Comparison of ENCODE assay signal across 8 cellular contexts in the genomic region with DNA sequence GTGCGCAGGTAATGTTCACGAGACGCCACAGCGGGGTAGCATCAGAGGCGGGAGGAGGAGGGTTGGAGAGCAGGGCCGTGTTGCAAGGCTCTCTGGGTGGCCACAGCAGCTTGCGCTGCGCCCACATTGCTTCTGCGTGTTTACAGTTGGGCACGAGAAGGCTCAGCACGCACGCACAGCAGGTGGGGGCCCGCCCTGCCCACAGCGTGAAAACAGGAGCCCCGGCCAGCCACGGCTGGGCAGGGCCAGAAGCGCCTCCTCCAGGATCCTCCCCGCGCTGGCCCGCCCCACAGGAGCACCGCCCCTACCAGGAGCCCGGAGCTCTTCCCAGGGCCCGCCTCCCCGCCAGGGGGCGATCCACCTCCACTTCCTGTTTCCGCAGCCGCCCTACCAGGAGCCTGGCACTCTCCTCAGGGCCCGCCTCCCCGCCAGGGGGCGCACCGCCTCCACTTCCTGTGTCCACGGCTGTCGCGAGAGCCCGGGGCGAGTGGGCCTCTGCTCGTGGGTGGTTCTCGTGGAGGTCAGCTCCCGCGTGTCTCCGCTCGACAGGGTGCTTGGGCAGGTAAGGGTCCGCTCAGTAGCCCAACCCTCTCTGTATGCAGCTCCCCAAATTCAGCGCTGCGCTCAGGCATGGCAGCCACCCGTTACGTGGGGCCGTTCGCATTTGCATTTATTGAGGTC. TPM values are rescaled to one million over a fixed set of nuclear protein-coding genes. Genes with fewer than 3 reads are reported as not detected.
DNase-seq lines count a peak whose midpoint lies in the region; ATAC-seq, FAIRE-seq and TF ChIP-seq lines count a peak whose summit lies in the region.

A gene with protein sequence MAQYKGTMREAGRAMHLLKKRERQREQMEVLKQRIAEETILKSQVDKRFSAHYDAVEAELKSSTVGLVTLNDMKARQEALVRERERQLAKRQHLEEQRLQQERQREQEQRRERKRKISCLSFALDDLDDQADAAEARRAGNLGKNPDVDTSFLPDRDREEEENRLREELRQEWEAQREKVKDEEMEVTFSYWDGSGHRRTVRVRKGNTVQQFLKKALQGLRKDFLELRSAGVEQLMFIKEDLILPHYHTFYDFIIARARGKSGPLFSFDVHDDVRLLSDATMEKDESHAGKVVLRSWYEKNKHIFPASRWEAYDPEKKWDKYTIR (plus strand): TSS at position 449 of the 681 bp plus-strand sequence. CDS start 439 bp downstream, outside the sequence.

- H3K4me1 ChIP-seq in GM12878 (ENCODE audit: control insufficient read depth, insufficient read depth, low read length) = peaks cover 15% of the 10 kb centered on the region

- 44% methylated on average over 44 of the region's 49 CpGs for WGBS in GM12878 (ENCODE audit: insufficient coverage, insufficient replicate concordance, low lambda C conversion rate, missing lambda C conversion rate)

- H3K27ac ChIP-seq in GM12878 (ENCODE audit: control insufficient read depth, insufficient read depth) = peak within 1 kb of the TSS; percentile 35

- in situ Hi-C loops in GM12878 (cut with MboI) = no loop called here

- TF ChIP-seq POLR2A in GM12878 (IDR thresholded peaks at IDR 0.05; ENCODE audit: low read depth, low read length) = peak; percentile 82

- H3K27ac Mint-ChIP-seq in T-helper 2 cell treated with Interferon-gamma antibody and Interleukin-4, amounts not matched to agents 5 μg/mL and 100 μg/mL, for 36 hours = peak within 1 kb of the TSS; percentile 71

- peaks cover 2% of the 10 kb centered on the region for H3K36me3 Mint-ChIP-seq in T-helper 2 cell treated with Interferon-gamma antibody and Interleukin-4, amounts not matched to agents 5 μg/mL and 100 μg/mL, for 36 hours (ENCODE audit: low read depth)

- peak; percentile 88 for DNase-seq in ELR (ENCODE audit: low read depth)
- DNase-seq in GOT3 (lab: John Stamatoyannopoulos, UW) = peak; percentile 73
- DNase-seq in MV-4-11 (lab: John Stamatoyannopoulos, UW) = peak; percentile 87
- peak; percentile 88 for DNase-seq in T-helper 2 cell treated with Interferon-gamma antibody and Interleukin-4, amounts not matched to agents 5 μg/mL and 100 μg/mL, for 36 hours (ENCODE audit: low spot score)
- DNase-seq in GM12878 (ENCODE audit: low read depth, low spot score) = peak; percentile 40
- peak; percentile 53 to 96 (median 87) for DNase-seq in hypothalamus (lab: John Stamatoyannopoulos, UW)
- peak; percentile 97 for DNase-seq in sciatic nerve (ENCODE audit: low spot score)
- DNase-seq in NCI-H1694 treated with DMSO at 0.1 percent for 48 hours (lab: John Stamatoyannopoulos, UW) = no peak

- CTCF ChIA-PET in GM12878 (lab: Yijun Ruan, JAX) = interaction anchor here (0.6 to 2.3 kb wide), 13 partner anchors 8 to 305 kb away, joined by 3 to 7 read pairs (median 3); a partner anchor contains a TSS

- SMC1A ChIA-PET in GM12878 (lab: Charles Lee; ENCODE audit: uncharacterized antibody, unreplicated experiment) = interaction anchor here (1.0 to 1.2 kb wide), 2 partner anchors 129 to 175 kb away, joined by 3 read pairs; no protein-coding TSS in a partner anchor

- H3K27me3 ChIP-seq in GM12878 (replicated peaks in 1 of 2; ENCODE audit: control insufficient read depth in 2 of 2, insufficient read depth in 2 of 2, low read length in 1 of 2) = no peaks in the 10 kb centered on the region

- peak; percentile 76 to 83 (median 80) for TF ChIP-seq CTCF in GM12878 (IDR thresholded peaks at IDR 0.05 in 2 of 3, conservative IDR thresholded peaks at IDR 0.05 in 1 of 3; ENCODE audit: control insufficient read depth in 2 of 3, extremely low read depth in 1 of 3, insufficient read depth in 1 of 3, low read depth in 3 of 3, low read length in 3 of 3)

- peaks cover 23% of the 10 kb centered on the region for H3K4me1 Mint-ChIP-seq in T-helper 2 cell treated with Interferon-gamma antibody and Interleukin-4, amounts not matched to agents 5 μg/mL and 100 μg/mL, for 36 hours (ENCODE audit: low read depth)

- TF ChIP-seq RAD21 in GM12878 (IDR thresholded peaks at IDR 0.05; ENCODE audit: insufficient read depth, low read depth, low read length) = peak; percentile 21; the same call in 1 of the 2 replicates

- POLR2A ChIA-PET in GM12878 (lab: Charles Lee) = no interaction called here

- peak within 1 kb of the TSS; percentile 62 for H3K4me3 ChIP-seq in GM12878

- no peaks in the 10 kb centered on the region; the same call in 2 of the 3 replicates for H3K9me3 ChIP-seq in GM12878 (replicated peaks; ENCODE audit: control insufficient read depth, insufficient read depth, low read length)

- RAD21 ChIA-PET in GM12878 (lab: Charles Lee; ENCODE audit: unreplicated experiment) = interaction anchor here (0.5 to 1.1 kb wide), 2 partner anchors 130 to 1447 kb away, joined by 3 to 6 read pairs; no protein-coding TSS in a partner anchor

- no TSS peak for BruUV-seq in GM12878 (replicated peaks; lab: Mats Ljungman, UMichigan)

- H3K4me2 ChIP-seq in GM12878 (ENCODE audit: control insufficient read depth, insufficient read depth) = peak within 1 kb of the TSS; percentile 75

- peaks cover 4% of the 10 kb centered on the region for H3K79me2 ChIP-seq in GM12878 (ENCODE audit: control insufficient read depth, insufficient read depth, low read length)

- FAIRE-seq in GM12878 (lab: Jason Lieb, UNC) = no peak

- peak; percentile 99 for ATAC-seq in GM12878
- ATAC-seq in sciatic nerve = peak; percentile 98

- H2AFZ ChIP-seq in GM12878 (ENCODE audit: control insufficient read depth, low read depth, low read length) = peak within 1 kb of the TSS; percentile 85

- intact Hi-C loops in GM12878 (cut with micrococcal nuclease; ENCODE audit: unreplicated experiment) (no loop called here), sciatic nerve (cut with DNase I) (no loop called here)

- peak within 1 kb of the TSS; percentile 61 for H3K9ac ChIP-seq in GM12878 (ENCODE audit: control insufficient read depth, insufficient read depth, low read length)

- H3K4me3 Mint-ChIP-seq in T-helper 2 cell treated with Interferon-gamma antibody and Interleukin-4, amounts not matched to agents 5 μg/mL and 100 μg/mL, for 36 hours = peak within 1 kb of the TSS; percentile 79

- no peaks in the 10 kb centered on the region for H3K36me3 ChIP-seq in GM12878 (ENCODE audit: control insufficient read depth in 2 of 2, insufficient read depth in 2 of 2, low read length in 1 of 2)

- no peaks in the 10 kb centered on the region for H3K9me3 Mint-ChIP-seq in T-helper 2 cell treated with Interferon-gamma antibody and Interleukin-4, amounts not matched to agents 5 μg/mL and 100 μg/mL, for 36 hours

- TF ChIP-seq EP300 in GM12878 (IDR thresholded peaks at IDR 0.05; ENCODE audit: borderline replicate concordance in 1 of 2, control insufficient read depth in 1 of 2, low read depth in 2 of 2, low read length in 2 of 2) = no peak

- no peaks in the 10 kb centered on the region for H3K27me3 Mint-ChIP-seq in T-helper 2 cell treated with Interferon-gamma antibody and Interleukin-4, amounts not matched to agents 5 μg/mL and 100 μg/mL, for 36 hours (ENCODE audit: low read depth)

- no peaks in the 10 kb centered on the region for H4K20me1 ChIP-seq in GM12878 (ENCODE audit: control insufficient read depth, insufficient read depth)

TF ChIP-seq in GM12878, 131 proteins besides CTCF, POLR2A, EP300 and RAD21 (continues in another document):
- TF ChIP-seq ZZZ3 (IDR thresholded peaks at IDR 0.05; ENCODE audit: control insufficient read depth, insufficient read length, low read depth) (no peak), CBX3 (IDR thresholded peaks at IDR 0.05; ENCODE audit: borderline replicate concordance, low read depth) (no peak), STAT3 (IDR thresholded peaks at IDR 0.05; ENCODE audit: low read depth, low read length) (no peak), ZBED1 (IDR thresholded peaks at IDR 0.05; ENCODE audit: borderline replicate concordance) (no peak), KAT2A (conservative IDR thresholded peaks at IDR 0.05; ENCODE audit: control insufficient read depth, low read depth, low read length) (no peak), YBX1 (IDR thresholded peaks at IDR 0.05) (no peak), CHD4 (IDR thresholded peaks at IDR 0.05) (no peak)

RNA-seq across cellular contexts. Expression of the gene that starts here (rescaled TPM):
- 1.2 TPM in 2 replicates for total RNA-seq in GM12878 (2013; cell fraction: nucleolus; rRNA removed)
- total RNA-seq in GM12878 (2014; rRNA removed) (8.0 and 8.2 TPM in 2 replicates), GM12878 (2014; rRNA removed; fragmentation: Illumina TruSeq; extraction: Trizol) (2.8 and 3.5 TPM in 2 replicates), GM12878 (2021) (9.3 and 10.0 TPM in 2 replicates), sciatic nerve (9.6 TPM)
- polyA plus RNA-seq in GM12878 (2011; ENCODE audit: low read depth) = 2.5 TPM
- polyA plus RNA-seq in GM12878 (2011; rRNA removed) (0.35 and 0.58 TPM in 2 replicates), GM12878 (2014; fragmentation: Illumina TruSeq; extraction: Trizol) (1.5 and 2.8 TPM in 2 replicates), GM12878 (2014; fragmentation: Nextera tagmentation; extraction: Ambion mirVana) (1 to 10 TPM in 1 of 2 experiments, under 1 TPM in 1; 0.69 to 1.1 TPM), GM12878 (2014; rRNA removed) (10.2 and 11.9 TPM in 2 replicates), GM12878 (2016; fragmentation: Nextera tagmentation; extraction: Ambion mirVana) (1 to 10 TPM; 9.3 to 9.6 TPM)
- polyA plus RNA-seq in GM12878 (2011; cell fraction: cytosol; rRNA removed) = 0.58 and 0.84 TPM in 2 replicates
- 0.64 and 1.1 TPM in 2 replicates for polyA plus RNA-seq in GM12878 (2011; cell fraction: nucleus; rRNA removed)
- 5.9 and 6.8 TPM in 2 replicates for polyA plus RNA-seq in GM12878 (2012)
- polyA minus RNA-seq in GM12878 (2011; rRNA and poly(A)+ RNA removed) = 0.22 and 0.41 TPM in 2 replicates
- not detected in 2 replicates for polyA minus RNA-seq in GM12878 (2011; cell fraction: cytosol; rRNA and poly(A)+ RNA removed)
- polyA minus RNA-seq in GM12878 (2011; cell fraction: nucleus; rRNA and poly(A)+ RNA removed) = 0.73 TPM in 1 of 2 replicates, not detected in the other
